Comparison of ENCODE assay signal across 8 cellular contexts in the genomic region with DNA sequence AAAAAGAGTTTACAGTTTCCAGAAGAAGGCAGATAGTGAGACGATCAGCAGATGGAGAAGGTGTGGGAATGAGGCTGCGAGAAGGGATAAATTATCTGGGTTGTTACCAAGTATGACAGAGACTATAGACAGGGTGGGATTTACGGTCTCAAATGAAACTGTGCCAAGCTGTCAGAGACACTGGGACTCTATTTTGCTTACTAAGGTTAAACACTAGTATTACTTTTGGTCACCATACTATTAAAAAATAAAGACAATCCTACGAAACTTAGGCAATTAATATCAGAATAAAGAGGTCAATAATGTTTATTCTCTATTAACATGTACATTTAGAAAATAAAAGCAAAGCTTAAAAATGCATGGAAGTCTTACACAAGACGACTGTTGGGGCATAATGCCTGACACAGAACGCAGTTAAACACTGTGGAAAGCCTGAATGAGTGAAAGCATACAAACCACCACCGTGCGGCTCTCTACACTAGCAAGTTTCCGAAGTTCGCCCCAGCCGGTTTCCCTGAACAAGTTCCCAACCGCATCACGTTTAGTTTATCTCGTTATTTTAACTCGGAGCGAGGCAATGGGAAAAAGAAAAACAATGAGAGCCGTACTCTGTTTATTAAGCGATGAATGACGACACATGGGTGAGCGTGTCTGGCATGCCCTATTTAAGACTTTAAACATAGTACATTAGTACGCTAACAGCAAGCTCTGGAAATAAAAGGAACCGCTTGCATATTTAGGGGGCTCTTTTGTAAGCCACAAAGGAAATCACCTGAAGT. TPM values are rescaled to one million over a fixed set of nuclear protein-coding genes. Genes with fewer than 3 reads are reported as not detected.
A peak's percentile ranks its signal among the peaks of the same experiment; 100 is the strongest.
DNase-seq lines count a peak whose midpoint lies in the region; ATAC-seq, FAIRE-seq and TF ChIP-seq lines count a peak whose summit lies in the region.

No MANE protein-coding gene starts in this region.

- POLR2A ChIA-PET in H1 (lab: Charles Lee; ENCODE audit: partially characterized antibody), result interaction anchor here (1.2 to 1.5 kb wide), 3 partner anchors 34 to 262 kb away, joined by 3 to 6 read pairs (median 4); partner anchors contain the start of gene ZNF518A

- H3K23ac ChIP-seq in H1 (ENCODE audit: insufficient read length), result no peak overlapping the region

- CTCF ChIA-PET in H1 (lab: Charles Lee; ENCODE audit: partially characterized antibody), result interaction anchor here (0.8 to 1.7 kb wide), 5 partner anchors 90 to 667 kb away, joined by 3 to 6 read pairs (median 4); partner anchors contain the start of gene TCTN3

- no peak for TF ChIP-seq POLR2A in H1 (IDR thresholded peaks at IDR 0.05; ENCODE audit: control extremely low read depth in 1 of 2, low read depth in 2 of 2, low read length in 2 of 2)

- H3K4me3 ChIP-seq in H1 (ENCODE audit: extremely low read depth in 1 of 4, insufficient read depth in 2 of 4, low read depth in 3 of 4, low read length in 4 of 4), result peak overlapping the region; percentile 73 to 82 (median 76)

- DNase-seq in NCI-H1417 (lab: John Stamatoyannopoulos, UW), result peak; percentile 3 to 70 (median 67)
- DNase-seq in NCI-H1417 treated with DMSO at 0.1 percent for 48 hours (lab: John Stamatoyannopoulos, UW), result no peak
- peak; percentile 29 for DNase-seq in NCI-H146 (lab: John Stamatoyannopoulos, UW)
- DNase-seq in activated CD4-positive, alpha-beta T cell treated with anti-CD3 and anti-CD28 coated beads, Interleukin-2, amount 50 U/mL, for 1 hour, result peak; percentile 9
- peak in 1 of 2 experiments; percentile 56 for DNase-seq in H1 (ENCODE audit: low read depth in 1 of 2, low spot score in 2 of 2)
- DNase-seq in medulla oblongata (ENCODE audit: extremely low spot score), result peak; percentile 72
- peak; percentile 6 for DNase-seq in stimulated activated CD8-positive, alpha-beta memory T cell treated with anti-CD3 and anti-CD28 coated beads, Interleukin-15, amount 100 ng/mL, for 1 hour (ENCODE audit: low read depth)

- H4K5ac ChIP-seq in H1 (ENCODE audit: insufficient read length, low read depth, low read length), result no peak overlapping the region

- peak; percentile 50 to 63 for TF ChIP-seq RAD21 in H1 (IDR thresholded peaks at IDR 0.05 in 1 of 2, conservative IDR thresholded peaks at IDR 0.05 in 1 of 2; ENCODE audit: low read depth in 2 of 2, low read length in 2 of 2)

- H3K27ac ChIP-seq in H1 (ENCODE audit: low read depth, low read length), result no peak overlapping the region

- H2BK120ac ChIP-seq in H1 (replicated peaks; ENCODE audit: low read depth, low read length), result no peak overlapping the region

- H3K4me1 ChIP-seq in H1 (replicated peaks in 1 of 4; ENCODE audit: control insufficient read depth in 3 of 4, insufficient read depth in 4 of 4, low read length in 3 of 4), result no peaks in the 10 kb centered on the region

- no peak overlapping the region for H2BK5ac ChIP-seq in H1 (ENCODE audit: low read depth, low read length)

- 0 out of 2 replicates have a peak overlapping the region, but pooled peaks have one; percentile 53 for H3K18ac ChIP-seq in H1 (ENCODE audit: extremely low read depth, low read length)

- H2BK20ac ChIP-seq in H1 (ENCODE audit: low read length), result no peak overlapping the region

- H4K20me1 ChIP-seq in H1 (replicated peaks in 1 of 2; ENCODE audit: control insufficient read depth in 1 of 2, insufficient read depth in 2 of 2, low read length in 2 of 2), result peaks cover 0 to 1% of the 10 kb centered on the region in 2 experiments

- no peaks in the 10 kb centered on the region for H3K27me3 ChIP-seq in H1 (replicated peaks in 1 of 4; ENCODE audit: control insufficient read depth in 3 of 4, extremely low read depth in 1 of 4, insufficient read depth in 3 of 4, low read length in 3 of 4)

- no peaks in the 10 kb centered on the region for H3K79me2 ChIP-seq in H1 (ENCODE audit: control insufficient read depth in 1 of 2, insufficient read depth in 2 of 2, low read length in 2 of 2)

- WGBS in H1 (ENCODE audit: extremely low coverage in 1 of 2, insufficient coverage in 1 of 2, insufficient read length in 1 of 2, insufficient replicate concordance in 2 of 2, low coverage in 1 of 2, low lambda C conversion rate in 2 of 2, missing lambda C conversion rate in 1 of 2), 2 experiments, result 21% methylated on average over 22 of the region's 22 CpGs; no CpG with 5 or more reads in 1 of the 2 experiments

- H3K9me3 ChIP-seq in H1 (ENCODE audit: insufficient read depth in 2 of 2, low read depth in 1 of 2, low read length in 1 of 2), result no peaks in the 10 kb centered on the region

- no peak overlapping the region for H4K91ac ChIP-seq in H1 (replicated peaks; ENCODE audit: insufficient read length, low read length)

- peak overlapping the region; percentile 70 to 87 for H3K4me2 ChIP-seq in H1 (ENCODE audit: insufficient read depth in 1 of 2, low read depth in 2 of 2, low read length in 2 of 2)

- H4K8ac ChIP-seq in H1 (ENCODE audit: extremely low read depth, insufficient read depth, low read length), result no peak overlapping the region

- TF ChIP-seq CTCF in H1 (IDR thresholded peaks at IDR 0.05; ENCODE audit: control extremely low read depth in 1 of 3, insufficient read depth in 1 of 3, low read depth in 1 of 3, low read length in 3 of 3), result peak in 1 of 3 experiments; percentile 34; a peak in 2 of 4 replicates

- H3K4ac ChIP-seq in H1 (replicated peaks; ENCODE audit: insufficient read length, low read depth, low read length), result no peak overlapping the region

- no peak overlapping the region for H3K14ac ChIP-seq in H1 (ENCODE audit: insufficient read length)

- H2BK15ac ChIP-seq in H1 (ENCODE audit: low read length), result no peak overlapping the region

- ATAC-seq in HG02571 (IDR thresholded peaks at IDR 0.05; ENCODE audit: unreplicated experiment), result peak; percentile 21

- H3K56ac ChIP-seq in H1 (replicated peaks; ENCODE audit: insufficient read length, low read depth, low read length), result no peak overlapping the region

- H2BK12ac ChIP-seq in H1 (ENCODE audit: low read depth, low read length), result no peak overlapping the region

- no peaks in the 10 kb centered on the region for H3K79me1 ChIP-seq in H1 (ENCODE audit: low read depth, low read length)

- no peak overlapping the region for H2AK5ac ChIP-seq in H1 (ENCODE audit: low read depth, low read length)

- H2AFZ ChIP-seq in H1 (ENCODE audit: low read length), result peak overlapping the region; percentile 83

- peaks cover 2 to 13% (median 3%) of the 10 kb centered on the region in 4 experiments; a peak in 4 of 8 replicates for H3K36me3 ChIP-seq in H1 (ENCODE audit: control insufficient read depth in 2 of 4, insufficient read depth in 4 of 4, low read length in 3 of 4)

- FAIRE-seq in H1 (lab: Jason Lieb, UNC), result peak; percentile 66

- TF ChIP-seq EP300 in H1 (IDR thresholded peaks at IDR 0.05; ENCODE audit: borderline replicate concordance in 1 of 2, low read depth in 2 of 2, low read length in 2 of 2), result no peak

- H3K9ac ChIP-seq in H1 (replicated peaks in 1 of 4; ENCODE audit: extremely low read depth in 1 of 4, low read depth in 3 of 4, low read length in 3 of 4), result peak overlapping the region in 2 of 4 experiments; percentile 31 to 42; a peak in 3 of 7 replicates

- peaks cover 8% of the 10 kb centered on the region; the same call in 1 of the 2 replicates for H3K23me2 ChIP-seq in H1 (ENCODE audit: low read depth, low read length)

TF ChIP-seq in H1, 55 proteins besides CTCF, POLR2A, EP300 and RAD21:
- TF ChIP-seq PHF8 (conservative IDR thresholded peaks at IDR 0.05; ENCODE audit: low read depth, low read length) (no peak), JUN (IDR thresholded peaks at IDR 0.05; ENCODE audit: low read depth, low read length) (no peak), TCF12 (IDR thresholded peaks at IDR 0.05; ENCODE audit: low read depth, low read length) (no peak), CHD1 (IDR thresholded peaks at IDR 0.05; ENCODE audit: low read depth, low read length) (no peak), SIRT6 (IDR thresholded peaks at IDR 0.05; ENCODE audit: low read length) (no peak), SIX5 (IDR thresholded peaks at IDR 0.05; ENCODE audit: low read depth, low read length) (no peak), TAF1 (IDR thresholded peaks at IDR 0.05; ENCODE audit: low read depth, low read length) (no peak)

RNA-seq across cellular contexts. Expression of gene CC2D2B, which starts 0.9 kb away (rescaled TPM):
- total RNA-seq in H1 (2021; fragmentation: NEBNext Ultra II Directional; extraction: Animal tissue kit (Norgen Biotek cat#: 25700)), result 0.29 and 0.71 TPM in 2 replicates
- polyA plus RNA-seq in H1 (2011; rRNA removed), result 0.09 TPM in 1 of 2 replicates, not detected in the other
- polyA plus RNA-seq in H1 (2011; cell fraction: cytosol; rRNA removed), result 0.09 TPM
- not detected for polyA plus RNA-seq in H1 (2011; cell fraction: nucleus; rRNA removed)
- polyA plus RNA-seq in H1 (2012, experiment 1 of 2), result 0.11 TPM in 1 of 4 replicates, not detected in the others
- polyA plus RNA-seq in H1 (2012, experiment 2 of 2), result not detected
- polyA plus RNA-seq in H1 (2013, experiment 1 of 2), result 0.43 TPM
- 0.33 TPM for polyA plus RNA-seq in H1 (2013, experiment 2 of 2)
- not detected in 2 replicates for polyA minus RNA-seq in H1 (2011; rRNA and poly(A)+ RNA removed)
- polyA minus RNA-seq in H1 (2011; cell fraction: cytosol; rRNA and poly(A)+ RNA removed), result not detected
- polyA minus RNA-seq in H1 (2011; cell fraction: nucleus; rRNA and poly(A)+ RNA removed), result 0.90 TPM
